20 cellular contexts compared by ENCODE assay signal in genomic region chr18:77037533-77037932, GRCh38.
"Had no signal": no experiment of that assay in that cellular context is flagged by ENCODE, and none has a peak within 500 bp of the region (broad histone marks: within the 10 kb centered on the region; RNA-seq: fewer than 3 reads in every experiment).

No MANE protein-coding gene starts in this region.

- H3K27me3 Mint-ChIP-seq: activated CD4-positive, alpha-beta memory T cell treated with anti-CD3 and anti-CD28 coated beads for 36 hours; activated naive CD8-positive, alpha-beta T cell treated with anti-CD3 and anti-CD28 coated beads, Interleukin-2, amount 10 ng/mL, durations not matched to agents 7 days and 5 days; stimulated activated naive CD8-positive, alpha-beta T cell treated with anti-CD3 and anti-CD28 coated beads, Interleukin-15, Interleukin-2, amounts not matched to agents 100 ng/mL and 50 ng/mL, for 24 hours had no signal

- H3K4me3 Mint-ChIP-seq: activated CD4-positive, alpha-beta memory T cell treated with anti-CD3 and anti-CD28 coated beads for 36 hours; activated naive CD8-positive, alpha-beta T cell treated with anti-CD3 and anti-CD28 coated beads, Interleukin-2, amount 10 ng/mL, durations not matched to agents 7 days and 5 days; nephron; stimulated activated naive CD8-positive, alpha-beta T cell treated with anti-CD3 and anti-CD28 coated beads, Interleukin-15, Interleukin-2, amounts not matched to agents 100 ng/mL and 50 ng/mL, for 24 hours had no signal

- H3K36me3 ChIP-seq: gastroesophageal sphincter, pancreas, SJCRH30, thyroid gland, uterus had no signal

- H3K27ac Mint-ChIP-seq: activated CD4-positive, alpha-beta memory T cell treated with anti-CD3 and anti-CD28 coated beads for 36 hours; activated naive CD8-positive, alpha-beta T cell treated with anti-CD3 and anti-CD28 coated beads, Interleukin-2, amount 10 ng/mL, durations not matched to agents 7 days and 5 days; nephron had no signal

- ATAC-seq: gastroesophageal sphincter, left cardiac atrium, pancreas had no signal

- H3K4me1 ChIP-seq: pancreas, SJCRH30, uterus had no signal

- H3K4me3 ChIP-seq: coronary artery, gastroesophageal sphincter, lung, pancreas, SJCRH30, thyroid gland, uterus had no signal

- DNase-seq: activated CD4-positive, alpha-beta memory T cell treated with anti-CD3 and anti-CD28 coated beads for 36 hours; activated CD4-positive, CD25-positive, alpha-beta regulatory T cell treated with anti-CD3 and anti-CD28 coated beads, Interleukin-2, amount 50 U/mL, for 72 hours; activated CD8-positive, alpha-beta memory T cell treated with anti-CD3 and anti-CD28 coated beads, Interleukin-2, amount 50 U/mL, for 4 hours; activated naive CD8-positive, alpha-beta T cell treated with anti-CD3 and anti-CD28 coated beads, Interleukin-2, amount 10 ng/mL, durations not matched to agents 7 days and 5 days; effector CD8-positive, alpha-beta T cell; left cardiac atrium; pancreas; retina; SJCRH30; stimulated activated CD4-positive, alpha-beta T cell treated with anti-CD3 and anti-CD28 coated beads, Interleukin-4, amount 100 ng/mL, for 1 hour; stimulated activated CD8-positive, alpha-beta memory T cell treated with anti-CD3 and anti-CD28 coated beads, Interleukin-4, amount 100 ng/mL, for 48 hours; SW 1271; T-helper 9 cell; thyroid gland; uterus had no signal

- H3K9me3 Mint-ChIP-seq: activated CD4-positive, alpha-beta memory T cell treated with anti-CD3 and anti-CD28 coated beads for 36 hours; stimulated activated naive CD8-positive, alpha-beta T cell treated with anti-CD3 and anti-CD28 coated beads, Interleukin-15, Interleukin-2, amounts not matched to agents 100 ng/mL and 50 ng/mL, for 24 hours had no signal

- H3K9me3 ChIP-seq: gastroesophageal sphincter, pancreas, SJCRH30, thyroid gland, uterus had no signal

- H3K27ac ChIP-seq: coronary artery, gastroesophageal sphincter, pancreas, SJCRH30, thyroid gland, uterus had no signal

- H3K27me3 ChIP-seq: gastroesophageal sphincter, pancreas, SJCRH30, thyroid gland, uterus had no signal
